1 cellular context compared by ENCODE assay signal in the genomic region with DNA sequence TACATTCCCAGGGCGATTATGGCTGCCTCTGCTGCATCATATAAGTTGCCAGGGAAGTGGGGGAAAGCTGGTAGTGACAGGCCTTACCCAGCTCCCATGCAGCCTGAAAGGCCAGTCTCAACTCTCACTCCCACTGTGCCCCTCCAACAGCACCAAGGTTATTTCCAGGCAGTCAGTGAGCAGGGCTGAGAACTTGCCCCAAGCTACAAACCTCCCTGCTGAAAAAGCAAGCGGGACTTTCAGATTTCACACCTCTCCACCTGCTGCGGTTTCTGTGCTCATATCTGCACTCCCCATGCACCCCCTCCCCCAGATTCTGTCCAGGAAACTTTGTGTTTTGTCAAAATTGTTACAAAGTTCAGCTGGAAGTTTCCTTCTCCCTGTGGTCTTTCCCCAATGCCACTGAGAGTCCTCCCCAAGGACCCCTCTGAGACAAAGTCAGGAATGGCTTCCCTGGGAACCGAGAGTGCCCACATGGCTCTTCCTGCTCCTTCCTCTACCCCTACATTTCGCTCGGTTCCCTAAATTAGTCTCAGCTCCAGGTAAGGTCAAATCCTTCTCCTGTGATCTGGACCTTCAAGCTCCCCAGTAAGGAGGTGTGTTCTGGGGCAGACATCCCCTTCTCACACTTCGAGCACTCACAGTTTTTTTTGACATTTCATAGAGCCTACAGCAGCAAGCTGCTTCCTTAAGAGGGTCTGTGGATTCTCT.
A peak's percentile ranks its signal among the peaks of the same experiment; 100 is the strongest.
TF ChIP-seq lines count a peak whose summit lies in the region.

No MANE protein-coding gene starts in this region.

TF ChIP-seq in GM12878, 131 proteins besides CTCF, POLR2A, EP300 and RAD21 (continued from another document and continues in another):
- TF ChIP-seq, protein P1, sequence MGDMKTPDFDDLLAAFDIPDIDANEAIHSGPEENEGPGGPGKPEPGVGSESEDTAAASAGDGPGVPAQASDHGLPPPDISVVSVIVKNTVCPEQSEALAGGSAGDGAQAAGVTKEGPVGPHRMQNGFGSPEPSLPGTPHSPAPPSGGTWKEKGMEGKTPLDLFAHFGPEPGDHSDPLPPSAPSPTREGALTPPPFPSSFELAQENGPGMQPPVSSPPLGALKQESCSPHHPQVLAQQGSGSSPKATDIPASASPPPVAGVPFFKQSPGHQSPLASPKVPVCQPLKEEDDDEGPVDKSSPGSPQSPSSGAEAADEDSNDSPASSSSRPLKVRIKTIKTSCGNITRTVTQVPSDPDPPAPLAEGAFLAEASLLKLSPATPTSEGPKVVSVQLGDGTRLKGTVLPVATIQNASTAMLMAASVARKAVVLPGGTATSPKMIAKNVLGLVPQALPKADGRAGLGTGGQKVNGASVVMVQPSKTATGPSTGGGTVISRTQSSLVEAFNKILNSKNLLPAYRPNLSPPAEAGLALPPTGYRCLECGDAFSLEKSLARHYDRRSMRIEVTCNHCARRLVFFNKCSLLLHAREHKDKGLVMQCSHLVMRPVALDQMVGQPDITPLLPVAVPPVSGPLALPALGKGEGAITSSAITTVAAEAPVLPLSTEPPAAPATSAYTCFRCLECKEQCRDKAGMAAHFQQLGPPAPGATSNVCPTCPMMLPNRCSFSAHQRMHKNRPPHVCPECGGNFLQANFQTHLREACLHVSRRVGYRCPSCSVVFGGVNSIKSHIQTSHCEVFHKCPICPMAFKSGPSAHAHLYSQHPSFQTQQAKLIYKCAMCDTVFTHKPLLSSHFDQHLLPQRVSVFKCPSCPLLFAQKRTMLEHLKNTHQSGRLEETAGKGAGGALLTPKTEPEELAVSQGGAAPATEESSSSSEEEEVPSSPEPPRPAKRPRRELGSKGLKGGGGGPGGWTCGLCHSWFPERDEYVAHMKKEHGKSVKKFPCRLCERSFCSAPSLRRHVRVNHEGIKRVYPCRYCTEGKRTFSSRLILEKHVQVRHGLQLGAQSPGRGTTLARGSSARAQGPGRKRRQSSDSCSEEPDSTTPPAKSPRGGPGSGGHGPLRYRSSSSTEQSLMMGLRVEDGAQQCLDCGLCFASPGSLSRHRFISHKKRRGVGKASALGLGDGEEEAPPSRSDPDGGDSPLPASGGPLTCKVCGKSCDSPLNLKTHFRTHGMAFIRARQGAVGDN (IDR thresholded peaks at IDR 0.05) = peak; percentile 91
- TF ChIP-seq IRF4 (IDR thresholded peaks at IDR 0.05; ENCODE audit: low read depth, low read length) = peak; percentile 88
- TF ChIP-seq MTA3 (IDR thresholded peaks at IDR 0.05; ENCODE audit: borderline replicate concordance, low read length) = no peak; the same call in 1 of the 2 replicates
- TF ChIP-seq, protein P2, sequence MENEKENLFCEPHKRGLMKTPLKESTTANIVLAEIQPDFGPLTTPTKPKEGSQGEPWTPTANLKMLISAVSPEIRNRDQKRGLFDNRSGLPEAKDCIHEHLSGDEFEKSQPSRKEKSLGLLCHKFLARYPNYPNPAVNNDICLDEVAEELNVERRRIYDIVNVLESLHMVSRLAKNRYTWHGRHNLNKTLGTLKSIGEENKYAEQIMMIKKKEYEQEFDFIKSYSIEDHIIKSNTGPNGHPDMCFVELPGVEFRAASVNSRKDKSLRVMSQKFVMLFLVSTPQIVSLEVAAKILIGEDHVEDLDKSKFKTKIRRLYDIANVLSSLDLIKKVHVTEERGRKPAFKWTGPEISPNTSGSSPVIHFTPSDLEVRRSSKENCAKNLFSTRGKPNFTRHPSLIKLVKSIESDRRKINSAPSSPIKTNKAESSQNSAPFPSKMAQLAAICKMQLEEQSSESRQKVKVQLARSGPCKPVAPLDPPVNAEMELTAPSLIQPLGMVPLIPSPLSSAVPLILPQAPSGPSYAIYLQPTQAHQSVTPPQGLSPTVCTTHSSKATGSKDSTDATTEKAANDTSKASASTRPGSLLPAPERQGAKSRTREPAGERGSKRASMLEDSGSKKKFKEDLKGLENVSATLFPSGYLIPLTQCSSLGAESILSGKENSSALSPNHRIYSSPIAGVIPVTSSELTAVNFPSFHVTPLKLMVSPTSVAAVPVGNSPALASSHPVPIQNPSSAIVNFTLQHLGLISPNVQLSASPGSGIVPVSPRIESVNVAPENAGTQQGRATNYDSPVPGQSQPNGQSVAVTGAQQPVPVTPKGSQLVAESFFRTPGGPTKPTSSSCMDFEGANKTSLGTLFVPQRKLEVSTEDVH (IDR thresholded peaks at IDR 0.05; ENCODE audit: low read depth, partially characterized antibody) = no peak
- peak; percentile 68; the same call in 1 of the 2 replicates for TF ChIP-seq BACH1 (IDR thresholded peaks at IDR 0.05; ENCODE audit: borderline replicate concordance)
- TF ChIP-seq NR2C1 (IDR thresholded peaks at IDR 0.05) = no peak
- no peak for TF ChIP-seq SREBF1 (IDR thresholded peaks at IDR 0.05; ENCODE audit: low read length)
- no peak for TF ChIP-seq ZNF622 (IDR thresholded peaks at IDR 0.05)
- TF ChIP-seq ATF7 (IDR thresholded peaks at IDR 0.05; ENCODE audit: low read depth) = peak; percentile 78
- TF ChIP-seq IKZF1 (conservative IDR thresholded peaks at IDR 0.05) = peak; percentile 99
- peak; percentile 72; the same call in 1 of the 2 replicates for TF ChIP-seq BMI1 (IDR thresholded peaks at IDR 0.05; ENCODE audit: borderline replicate concordance)
- TF ChIP-seq MEF2A (IDR thresholded peaks at IDR 0.05; ENCODE audit: insufficient read depth, low read depth, low read length) = 0 out of 2 replicates have a peak, but pooled peaks have one; percentile 5
- TF ChIP-seq CREB1 (IDR thresholded peaks at IDR 0.05; ENCODE audit: low read depth) = peak; percentile 45; the same call in 1 of the 2 replicates
- no peak for TF ChIP-seq KLF5 (IDR thresholded peaks at IDR 0.05; ENCODE audit: partially characterized antibody)
- TF ChIP-seq STAT1 (conservative IDR thresholded peaks at IDR 0.05) = no peak
- no peak for TF ChIP-seq KDM1A (IDR thresholded peaks at IDR 0.05; ENCODE audit: borderline replicate concordance)
- TF ChIP-seq, protein P3, sequence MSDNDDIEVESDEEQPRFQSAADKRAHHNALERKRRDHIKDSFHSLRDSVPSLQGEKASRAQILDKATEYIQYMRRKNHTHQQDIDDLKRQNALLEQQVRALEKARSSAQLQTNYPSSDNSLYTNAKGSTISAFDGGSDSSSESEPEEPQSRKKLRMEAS (IDR thresholded peaks at IDR 0.05; ENCODE audit: low read depth, low read length) = no peak; the same call in 1 of the 2 replicates
- TF ChIP-seq, protein P4, sequence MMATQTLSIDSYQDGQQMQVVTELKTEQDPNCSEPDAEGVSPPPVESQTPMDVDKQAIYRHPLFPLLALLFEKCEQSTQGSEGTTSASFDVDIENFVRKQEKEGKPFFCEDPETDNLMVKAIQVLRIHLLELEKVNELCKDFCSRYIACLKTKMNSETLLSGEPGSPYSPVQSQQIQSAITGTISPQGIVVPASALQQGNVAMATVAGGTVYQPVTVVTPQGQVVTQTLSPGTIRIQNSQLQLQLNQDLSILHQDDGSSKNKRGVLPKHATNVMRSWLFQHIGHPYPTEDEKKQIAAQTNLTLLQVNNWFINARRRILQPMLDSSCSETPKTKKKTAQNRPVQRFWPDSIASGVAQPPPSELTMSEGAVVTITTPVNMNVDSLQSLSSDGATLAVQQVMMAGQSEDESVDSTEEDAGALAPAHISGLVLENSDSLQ (IDR thresholded peaks at IDR 0.05) = no peak
- peak; percentile 95 for TF ChIP-seq NBN (IDR thresholded peaks at IDR 0.05)
- peak; percentile 98 for TF ChIP-seq TCF12 (IDR thresholded peaks at IDR 0.05; ENCODE audit: low read depth, low read length)
- no peak for TF ChIP-seq GABPA (IDR thresholded peaks at IDR 0.05; ENCODE audit: low read depth)
- peak; percentile 70 to 81 for TF ChIP-seq BHLHE40 (IDR thresholded peaks at IDR 0.05; ENCODE audit: borderline replicate concordance in 1 of 2, low read depth in 2 of 2, low read length in 1 of 2)
- TF ChIP-seq ZZZ3 (IDR thresholded peaks at IDR 0.05; ENCODE audit: control insufficient read depth, insufficient read length, low read depth) = no peak
- TF ChIP-seq, protein P5, sequence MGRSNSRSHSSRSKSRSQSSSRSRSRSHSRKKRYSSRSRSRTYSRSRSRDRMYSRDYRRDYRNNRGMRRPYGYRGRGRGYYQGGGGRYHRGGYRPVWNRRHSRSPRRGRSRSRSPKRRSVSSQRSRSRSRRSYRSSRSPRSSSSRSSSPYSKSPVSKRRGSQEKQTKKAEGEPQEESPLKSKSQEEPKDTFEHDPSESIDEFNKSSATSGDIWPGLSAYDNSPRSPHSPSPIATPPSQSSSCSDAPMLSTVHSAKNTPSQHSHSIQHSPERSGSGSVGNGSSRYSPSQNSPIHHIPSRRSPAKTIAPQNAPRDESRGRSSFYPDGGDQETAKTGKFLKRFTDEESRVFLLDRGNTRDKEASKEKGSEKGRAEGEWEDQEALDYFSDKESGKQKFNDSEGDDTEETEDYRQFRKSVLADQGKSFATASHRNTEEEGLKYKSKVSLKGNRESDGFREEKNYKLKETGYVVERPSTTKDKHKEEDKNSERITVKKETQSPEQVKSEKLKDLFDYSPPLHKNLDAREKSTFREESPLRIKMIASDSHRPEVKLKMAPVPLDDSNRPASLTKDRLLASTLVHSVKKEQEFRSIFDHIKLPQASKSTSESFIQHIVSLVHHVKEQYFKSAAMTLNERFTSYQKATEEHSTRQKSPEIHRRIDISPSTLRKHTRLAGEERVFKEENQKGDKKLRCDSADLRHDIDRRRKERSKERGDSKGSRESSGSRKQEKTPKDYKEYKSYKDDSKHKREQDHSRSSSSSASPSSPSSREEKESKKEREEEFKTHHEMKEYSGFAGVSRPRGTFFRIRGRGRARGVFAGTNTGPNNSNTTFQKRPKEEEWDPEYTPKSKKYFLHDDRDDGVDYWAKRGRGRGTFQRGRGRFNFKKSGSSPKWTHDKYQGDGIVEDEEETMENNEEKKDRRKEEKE (IDR thresholded peaks at IDR 0.05) = no peak
- no peak for TF ChIP-seq HCFC1 (IDR thresholded peaks at IDR 0.05; ENCODE audit: low read length)
- TF ChIP-seq, protein P6, sequence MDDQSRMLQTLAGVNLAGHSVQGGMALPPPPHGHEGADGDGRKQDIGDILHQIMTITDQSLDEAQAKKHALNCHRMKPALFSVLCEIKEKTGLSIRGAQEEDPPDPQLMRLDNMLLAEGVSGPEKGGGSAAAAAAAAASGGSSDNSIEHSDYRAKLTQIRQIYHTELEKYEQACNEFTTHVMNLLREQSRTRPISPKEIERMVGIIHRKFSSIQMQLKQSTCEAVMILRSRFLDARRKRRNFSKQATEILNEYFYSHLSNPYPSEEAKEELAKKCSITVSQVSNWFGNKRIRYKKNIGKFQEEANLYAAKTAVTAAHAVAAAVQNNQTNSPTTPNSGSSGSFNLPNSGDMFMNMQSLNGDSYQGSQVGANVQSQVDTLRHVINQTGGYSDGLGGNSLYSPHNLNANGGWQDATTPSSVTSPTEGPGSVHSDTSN (IDR thresholded peaks at IDR 0.05; ENCODE audit: insufficient replicate concordance, low read depth, low read length) = no peak
- TF ChIP-seq IRF5 (IDR thresholded peaks at IDR 0.05; ENCODE audit: borderline replicate concordance) = no peak
- TF ChIP-seq WRNIP1 (IDR thresholded peaks at IDR 0.05; ENCODE audit: borderline replicate concordance, low read depth, low read length) = 0 out of 2 replicates have a peak, but pooled peaks have one; percentile 49
- TF ChIP-seq, protein P7, sequence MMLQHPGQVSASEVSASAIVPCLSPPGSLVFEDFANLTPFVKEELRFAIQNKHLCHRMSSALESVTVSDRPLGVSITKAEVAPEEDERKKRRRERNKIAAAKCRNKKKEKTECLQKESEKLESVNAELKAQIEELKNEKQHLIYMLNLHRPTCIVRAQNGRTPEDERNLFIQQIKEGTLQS (IDR thresholded peaks at IDR 0.05; ENCODE audit: borderline replicate concordance, extremely low read depth, low read depth, low read length) = no peak
- TF ChIP-seq, protein P8, sequence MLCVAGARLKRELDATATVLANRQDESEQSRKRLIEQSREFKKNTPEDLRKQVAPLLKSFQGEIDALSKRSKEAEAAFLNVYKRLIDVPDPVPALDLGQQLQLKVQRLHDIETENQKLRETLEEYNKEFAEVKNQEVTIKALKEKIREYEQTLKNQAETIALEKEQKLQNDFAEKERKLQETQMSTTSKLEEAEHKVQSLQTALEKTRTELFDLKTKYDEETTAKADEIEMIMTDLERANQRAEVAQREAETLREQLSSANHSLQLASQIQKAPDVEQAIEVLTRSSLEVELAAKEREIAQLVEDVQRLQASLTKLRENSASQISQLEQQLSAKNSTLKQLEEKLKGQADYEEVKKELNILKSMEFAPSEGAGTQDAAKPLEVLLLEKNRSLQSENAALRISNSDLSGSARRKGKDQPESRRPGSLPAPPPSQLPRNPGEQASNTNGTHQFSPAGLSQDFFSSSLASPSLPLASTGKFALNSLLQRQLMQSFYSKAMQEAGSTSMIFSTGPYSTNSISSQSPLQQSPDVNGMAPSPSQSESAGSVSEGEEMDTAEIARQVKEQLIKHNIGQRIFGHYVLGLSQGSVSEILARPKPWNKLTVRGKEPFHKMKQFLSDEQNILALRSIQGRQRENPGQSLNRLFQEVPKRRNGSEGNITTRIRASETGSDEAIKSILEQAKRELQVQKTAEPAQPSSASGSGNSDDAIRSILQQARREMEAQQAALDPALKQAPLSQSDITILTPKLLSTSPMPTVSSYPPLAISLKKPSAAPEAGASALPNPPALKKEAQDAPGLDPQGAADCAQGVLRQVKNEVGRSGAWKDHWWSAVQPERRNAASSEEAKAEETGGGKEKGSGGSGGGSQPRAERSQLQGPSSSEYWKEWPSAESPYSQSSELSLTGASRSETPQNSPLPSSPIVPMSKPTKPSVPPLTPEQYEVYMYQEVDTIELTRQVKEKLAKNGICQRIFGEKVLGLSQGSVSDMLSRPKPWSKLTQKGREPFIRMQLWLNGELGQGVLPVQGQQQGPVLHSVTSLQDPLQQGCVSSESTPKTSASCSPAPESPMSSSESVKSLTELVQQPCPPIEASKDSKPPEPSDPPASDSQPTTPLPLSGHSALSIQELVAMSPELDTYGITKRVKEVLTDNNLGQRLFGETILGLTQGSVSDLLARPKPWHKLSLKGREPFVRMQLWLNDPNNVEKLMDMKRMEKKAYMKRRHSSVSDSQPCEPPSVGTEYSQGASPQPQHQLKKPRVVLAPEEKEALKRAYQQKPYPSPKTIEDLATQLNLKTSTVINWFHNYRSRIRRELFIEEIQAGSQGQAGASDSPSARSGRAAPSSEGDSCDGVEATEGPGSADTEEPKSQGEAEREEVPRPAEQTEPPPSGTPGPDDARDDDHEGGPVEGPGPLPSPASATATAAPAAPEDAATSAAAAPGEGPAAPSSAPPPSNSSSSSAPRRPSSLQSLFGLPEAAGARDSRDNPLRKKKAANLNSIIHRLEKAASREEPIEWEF (IDR thresholded peaks at IDR 0.05; ENCODE audit: insufficient replicate concordance, low read depth, low read length) = peak; percentile 19
- peak; percentile 49; the same call in 1 of the 3 replicates for TF ChIP-seq POU2F2 (IDR thresholded peaks at IDR 0.05; ENCODE audit: borderline replicate concordance, low read depth, low read length)
- TF ChIP-seq ESRRA (IDR thresholded peaks at IDR 0.05; ENCODE audit: low read length) = no peak; the same call in 1 of the 2 replicates
